8 cellular contexts compared by ENCODE assay signal in the genomic region with DNA sequence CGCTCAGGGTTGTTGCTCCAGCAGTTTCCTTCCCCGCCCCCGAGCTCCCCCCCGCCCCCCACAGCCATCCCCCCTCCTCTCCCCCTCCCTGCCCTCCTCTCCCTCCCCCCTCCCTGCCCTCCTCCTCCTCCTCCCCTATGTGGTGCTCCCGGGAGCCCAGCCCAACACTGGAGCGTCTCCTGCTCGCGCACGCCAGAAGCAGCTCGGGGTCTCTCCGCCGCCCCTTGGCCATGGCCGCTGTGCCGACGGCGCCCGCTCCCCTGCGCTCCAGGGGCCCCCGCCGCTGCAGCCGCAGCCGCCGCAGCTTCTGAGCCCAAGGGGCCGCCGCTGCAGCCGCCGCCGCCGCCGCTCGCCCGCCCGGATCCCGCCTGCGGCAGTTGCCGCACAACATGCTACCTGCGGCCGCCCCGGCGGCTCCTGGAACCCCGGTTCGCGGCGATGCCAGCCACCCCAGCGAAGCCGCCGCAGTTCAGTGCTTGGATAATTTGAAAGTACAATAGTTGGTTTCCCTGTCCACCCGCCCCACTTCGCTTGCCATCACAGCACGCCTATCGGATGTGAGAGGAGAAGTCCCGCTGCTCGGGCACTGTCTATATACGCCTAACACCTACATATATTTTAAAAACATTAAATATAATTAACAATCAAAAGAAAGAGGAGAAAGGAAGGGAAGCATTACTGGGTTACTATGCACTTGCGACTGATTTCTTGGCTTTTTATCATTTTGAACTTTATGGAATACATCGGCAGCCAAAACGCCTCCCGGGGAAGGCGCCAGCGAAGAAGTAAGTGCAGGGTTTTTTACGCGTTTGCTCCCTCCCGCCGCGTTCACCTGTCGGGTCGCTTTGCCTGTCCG. TPM values are rescaled to one million over a fixed set of nuclear protein-coding genes. Genes with fewer than 3 reads are reported as not detected.
A peak's percentile ranks its signal among the peaks of the same experiment; 100 is the strongest.
DNase-seq lines count a peak whose midpoint lies in the region; ATAC-seq, FAIRE-seq and TF ChIP-seq lines count a peak whose summit lies in the region.

A gene with protein sequence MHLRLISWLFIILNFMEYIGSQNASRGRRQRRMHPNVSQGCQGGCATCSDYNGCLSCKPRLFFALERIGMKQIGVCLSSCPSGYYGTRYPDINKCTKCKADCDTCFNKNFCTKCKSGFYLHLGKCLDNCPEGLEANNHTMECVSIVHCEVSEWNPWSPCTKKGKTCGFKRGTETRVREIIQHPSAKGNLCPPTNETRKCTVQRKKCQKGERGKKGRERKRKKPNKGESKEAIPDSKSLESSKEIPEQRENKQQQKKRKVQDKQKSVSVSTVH (plus strand): TSS at position 167 of the 856 bp plus-strand sequence. CDS start 522 bp downstream, at position 689.

- H3K4me3 Mint-ChIP-seq in astrocyte (ENCODE audit: unreplicated experiment): peak within 1 kb of the TSS; percentile 88

- H3K27ac ChIP-seq in MM.1S (ENCODE audit: low read length) (no peak within 1 kb of the TSS), astrocyte (ENCODE audit: low read depth, low read length) (no peak within 1 kb of the TSS), iPS-20b (ENCODE audit: low read length) (no peak within 1 kb of the TSS), skin epidermis (peak within 1 kb of the TSS in 5 of 21 experiments; percentile 12 to 73 (median 40))

- peak; percentile 28; the same call in 1 of the 2 replicates for TF ChIP-seq CTCF in AG10803 (conservative IDR thresholded peaks at IDR 0.05; ENCODE audit: low read length)
- no peak for TF ChIP-seq CTCF in MM.1S (IDR thresholded peaks at IDR 0.05; ENCODE audit: low read length)
- TF ChIP-seq CTCF in astrocyte (IDR thresholded peaks at IDR 0.05; ENCODE audit: insufficient read depth, low read depth, low read length): no peak

- DNase-seq in AG10803 (ENCODE audit: low read depth): peak; percentile 38
- peak; percentile 46 for DNase-seq in MM.1S
- DNase-seq in astrocyte (ENCODE audit: low read depth): no peak
- no peak for DNase-seq in activated effector memory CD4-positive, alpha-beta T cell treated with anti-CD3 and anti-CD28 coated beads, Interleukin-2, amount 50 U/mL, for 16 hours

- peaks cover 3% of the 10 kb centered on the region for H3K4me1 Mint-ChIP-seq in astrocyte (ENCODE audit: low read depth, unreplicated experiment)

- peaks cover 37% of the 10 kb centered on the region for H3K27me3 Mint-ChIP-seq in astrocyte (ENCODE audit: low read depth, unreplicated experiment)

- H3K27me3 ChIP-seq in MM.1S (replicated peaks; ENCODE audit: insufficient read depth, low read length): peaks cover 14% of the 10 kb centered on the region
- peaks cover 60% of the 10 kb centered on the region for H3K27me3 ChIP-seq in astrocyte (ENCODE audit: insufficient read depth, low read length)
- peaks cover 72% of the 10 kb centered on the region for H3K27me3 ChIP-seq in iPS-20b (ENCODE audit: insufficient read depth, low read length)

- no peaks in the 10 kb centered on the region for H3K36me3 ChIP-seq in MM.1S (replicated peaks; ENCODE audit: insufficient read depth, low read length)
- no peaks in the 10 kb centered on the region for H3K36me3 ChIP-seq in astrocyte (ENCODE audit: insufficient read depth, low read length)
- no peaks in the 10 kb centered on the region for H3K36me3 ChIP-seq in iPS-20b (ENCODE audit: insufficient read depth, low read depth, low read length)

- H3K9ac ChIP-seq in MM.1S (ENCODE audit: low read length): peak within 1 kb of the TSS; percentile 15; the same call in 1 of the 2 replicates
- no peak within 1 kb of the TSS for H3K9ac ChIP-seq in astrocyte (ENCODE audit: low read length)
- H3K9ac ChIP-seq in iPS-20b (ENCODE audit: low read depth, low read length): 0 out of 2 replicates have a peak within 1 kb of the TSS, but pooled peaks have one; percentile 21

- no peaks in the 10 kb centered on the region for H3K79me2 ChIP-seq in MM.1S (ENCODE audit: low read length)
- no peaks in the 10 kb centered on the region for H3K79me2 ChIP-seq in astrocyte (ENCODE audit: insufficient read depth, low read length)

- peak within 1 kb of the TSS; percentile 26 for H3K27ac Mint-ChIP-seq in astrocyte (ENCODE audit: unreplicated experiment)

- FAIRE-seq in astrocyte (lab: Jason Lieb, UNC): no peak

- H3K4me1 ChIP-seq in MM.1S (ENCODE audit: low read length) (0 out of 2 replicates have a peak, but pooled peaks cover 3% of the 10 kb centered on the region), astrocyte (ENCODE audit: insufficient read depth, low read length) (peaks cover 19% of the 10 kb centered on the region), iPS-20b (ENCODE audit: insufficient read depth, low read length) (no peaks in the 10 kb centered on the region; the same call in 1 of the 2 replicates)

- ATAC-seq in GM18498 (IDR thresholded peaks at IDR 0.05; ENCODE audit: unreplicated experiment) (peak; percentile 36), GM18520 (IDR thresholded peaks at IDR 0.05; ENCODE audit: unreplicated experiment) (no peak)

- no peaks in the 10 kb centered on the region for H3K9me3 ChIP-seq in MM.1S (replicated peaks; ENCODE audit: insufficient read depth, low read length)
- no peaks in the 10 kb centered on the region for H3K9me3 ChIP-seq in astrocyte (ENCODE audit: insufficient read depth, low read depth, low read length)
- no peaks in the 10 kb centered on the region for H3K9me3 ChIP-seq in iPS-20b (ENCODE audit: insufficient read depth, low read depth, low read length)

- peak within 1 kb of the TSS; percentile 59 for H3K4me3 ChIP-seq in AG10803 (ENCODE audit: low read length)
- H3K4me3 ChIP-seq in MM.1S (ENCODE audit: low read length): peak within 1 kb of the TSS; percentile 74
- H3K4me3 ChIP-seq in astrocyte (ENCODE audit: insufficient read depth, low read depth, low read length): peak within 1 kb of the TSS; percentile 59
- peak within 1 kb of the TSS; percentile 75 for H3K4me3 ChIP-seq in iPS-20b (ENCODE audit: low read length)
- peak within 1 kb of the TSS; percentile 34 to 51 (median 37) for H3K4me3 ChIP-seq in skin epidermis

- peak within 1 kb of the TSS; percentile 99 for H3K4me2 ChIP-seq in MM.1S (ENCODE audit: low read depth, low read length)
- H3K4me2 ChIP-seq in astrocyte (ENCODE audit: low read length): peak within 1 kb of the TSS; percentile 86

- no peaks in the 10 kb centered on the region for H3K36me3 Mint-ChIP-seq in astrocyte (ENCODE audit: low read depth, unreplicated experiment)

- H4K20me1 ChIP-seq in MM.1S (ENCODE audit: insufficient read depth, low read length) (no peaks in the 10 kb centered on the region), astrocyte (ENCODE audit: insufficient read depth, low read length) (no peaks in the 10 kb centered on the region)

- no peaks in the 10 kb centered on the region for H3K9me3 Mint-ChIP-seq in astrocyte (ENCODE audit: unreplicated experiment)

- peak within 1 kb of the TSS; percentile 73 for H2AFZ ChIP-seq in MM.1S (ENCODE audit: low read length)
- peak within 1 kb of the TSS; percentile 72 for H2AFZ ChIP-seq in astrocyte (ENCODE audit: low read depth, low read length)

- H3K9me2 ChIP-seq in MM.1S (replicated peaks; ENCODE audit: insufficient read depth, low read length): no peaks in the 10 kb centered on the region

- H3F3A ChIP-seq in MM.1S (ENCODE audit: insufficient read depth, low read length): no peaks in the 10 kb centered on the region

RNA-seq across cellular contexts. Expression of the gene that starts here (rescaled TPM):
- total RNA-seq in astrocyte: 2.6 and 4.5 TPM in 2 replicates

Comparison
In these comparisons a context has a peak if more than half of its experiments do, and no peak if none do; other contexts are left out.
1. DNase-seq: peak in AG10803 (single experiment) and MM.1S (single experiment); none in astrocyte (single experiment) and activated effector memory CD4-positive, alpha-beta T cell treated with anti-CD3 and anti-CD28 coated beads, Interleukin-2, amount 50 U/mL, for 16 hours (single experiment).
2. Peak in every context shown above with its lines, with median percentiles within 50 percentile points of each other: H3K4me3 ChIP-seq.